8 cellular contexts compared by ENCODE assay signal in the genomic region with DNA sequence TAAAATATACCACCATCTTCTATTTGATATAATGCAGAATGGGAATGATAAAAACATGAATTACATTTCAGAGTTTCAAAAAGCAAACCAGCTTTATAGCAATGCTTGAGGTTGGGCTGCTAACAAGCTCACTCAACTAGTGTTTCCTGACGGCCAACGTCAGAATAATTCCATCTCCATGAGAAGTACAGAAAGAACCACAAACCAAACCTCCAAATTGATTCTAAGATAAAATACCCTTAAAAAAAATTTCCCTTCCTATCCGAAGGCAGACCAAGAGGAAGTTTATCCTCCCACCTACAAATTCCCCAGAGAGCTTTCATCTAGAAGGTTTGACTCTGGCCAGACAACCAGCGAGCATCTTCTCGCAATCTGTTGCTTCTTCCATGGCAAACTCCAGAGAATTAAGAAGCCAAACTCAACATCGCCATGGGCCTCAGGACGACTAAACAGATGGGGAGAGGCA. TPM values are rescaled to one million over a fixed set of nuclear protein-coding genes. Genes with fewer than 3 reads are reported as not detected.
DNase-seq lines count a peak whose midpoint lies in the region; ATAC-seq and TF ChIP-seq lines count a peak whose summit lies in the region.

Gene EDARADD, plus strand, starts transcription at position 271 of the 466 bp plus-strand sequence. Its CDS starts 159 bp downstream, at position 430.

- peak within 1 kb of the TSS; percentile 68 for H3K4me2 ChIP-seq in H9 (ENCODE audit: insufficient read depth, insufficient read length, low read length)

- H3T11ph ChIP-seq in H9 (ENCODE audit: low read length), result no peak within 1 kb of the TSS

- no peak within 1 kb of the TSS for H2AK5ac ChIP-seq in H9 (ENCODE audit: insufficient read length, low read length)

- no peaks in the 10 kb centered on the region for H3K79me2 ChIP-seq in H9 (ENCODE audit: insufficient read depth, low read length)

- H3K9me3 Mint-ChIP-seq in H9, result no peaks in the 10 kb centered on the region; a peak in 1 of 5 replicates

- H2BK120ac ChIP-seq in H9 (ENCODE audit: low read depth, low read length, poor library complexity, severe bottlenecking), result no peak within 1 kb of the TSS

- H3K23me2 ChIP-seq in H9 (ENCODE audit: insufficient read length, low read depth, low read length, poor library complexity, severe bottlenecking), result peaks cover 10% of the 10 kb centered on the region

- H3K4me3 Mint-ChIP-seq in H9, result peak within 1 kb of the TSS; percentile 77 to 88

- H3K27ac ChIP-seq in 22Rv1 (peak within 1 kb of the TSS; percentile 12; the same call in 1 of the 2 replicates), H9 (ENCODE audit: insufficient read length, low read depth, low read length) (no peak within 1 kb of the TSS), mesodermal cell (ENCODE audit: low read depth, low read length, severe bottlenecking) (no peak within 1 kb of the TSS)

- H3K4me1 ChIP-seq in H9 (ENCODE audit: insufficient read depth, low read length) (no peaks in the 10 kb centered on the region), mesodermal cell (ENCODE audit: control insufficient read depth, insufficient read depth, low read length, poor library complexity, severe bottlenecking) (no peaks in the 10 kb centered on the region)

- H3K14ac ChIP-seq in H9 (ENCODE audit: insufficient read depth, low read length), result peak within 1 kb of the TSS; percentile 91; the same call in 1 of the 2 replicates

- no CpG with 5 or more reads among the region's 7 CpGs for WGBS in H9 (ENCODE audit: extremely low coverage, insufficient read length, low lambda C conversion rate)
- 78 to 89% methylated on average over 5 to 6 of the region's 7 CpGs for WGBS in mesodermal cell (ENCODE audit: insufficient coverage in 2 of 2), 2 experiments

- no peaks in the 10 kb centered on the region for H3K79me1 ChIP-seq in H9 (ENCODE audit: insufficient read depth, low read depth, low read length, poor library complexity, severe bottlenecking)

- in situ Hi-C loops in astrocyte of the spinal cord (cut with HindIII; ENCODE audit: low sequenced_read_pairs), result no loop called here

- no peak within 1 kb of the TSS for H2BK15ac ChIP-seq in H9 (ENCODE audit: low read depth, low read length)

- H3K4me1 Mint-ChIP-seq in H9, result peaks cover 18 to 24% of the 10 kb centered on the region in 2 experiments

- no peak within 1 kb of the TSS for H4K91ac ChIP-seq in H9 (ENCODE audit: insufficient read length, low read depth, low read length)

- no peak for ATAC-seq in GM21423 (IDR thresholded peaks at IDR 0.05; ENCODE audit: unreplicated experiment)
- no peak for ATAC-seq in HG03025 (IDR thresholded peaks at IDR 0.05; ENCODE audit: low FRiP score, unreplicated experiment)
- ATAC-seq in GM21529 (IDR thresholded peaks at IDR 0.05; ENCODE audit: unreplicated experiment), result no peak

- H3K27me3 Mint-ChIP-seq in H9 (ENCODE audit: low read depth), result peaks cover 51% of the 10 kb centered on the region

- H3K27me3 ChIP-seq in H9 (ENCODE audit: insufficient read depth, low read length), result no peaks in the 10 kb centered on the region; the same call in 1 of the 2 replicates

- peak within 1 kb of the TSS; percentile 35 for H3K9ac ChIP-seq in H9 (ENCODE audit: extremely low read depth, insufficient read length, low read length)

- H3K4me3 ChIP-seq in astrocyte of the spinal cord (ENCODE audit: low read depth, low read length) (peak within 1 kb of the TSS; percentile 47), mesodermal cell (ENCODE audit: extremely low read depth, insufficient read depth, low read length, poor library complexity, severe bottlenecking) (peak within 1 kb of the TSS; percentile 69)

- H2BK5ac ChIP-seq in H9 (ENCODE audit: insufficient read length, low read length), result no peak within 1 kb of the TSS

- H3K9me3 ChIP-seq in H9 (ENCODE audit: control insufficient read depth, low read depth, low read length) (no peaks in the 10 kb centered on the region), mesodermal cell (ENCODE audit: control insufficient read depth, low read length) (no peaks in the 10 kb centered on the region)

- no peak for TF ChIP-seq CTCF in 22Rv1 (IDR thresholded peaks at IDR 0.05)
- TF ChIP-seq CTCF in H9 (conservative IDR thresholded peaks at IDR 0.05), result no peak
- no peak for TF ChIP-seq CTCF in astrocyte of the spinal cord (IDR thresholded peaks at IDR 0.05; ENCODE audit: low read depth, low read length)

- no peaks in the 10 kb centered on the region for H3K36me3 ChIP-seq in mesodermal cell (ENCODE audit: control insufficient read depth, insufficient read depth, low read length)

- no peak within 1 kb of the TSS for H2BK20ac ChIP-seq in H9 (ENCODE audit: low read depth, low read length, poor library complexity, severe bottlenecking)

- no peak within 1 kb of the TSS for H3K4ac ChIP-seq in H9 (ENCODE audit: low read depth, low read length)

- H2AFZ ChIP-seq in H9 (ENCODE audit: low read length), result peak within 1 kb of the TSS; percentile 84

- no peaks in the 10 kb centered on the region for H4K20me1 ChIP-seq in H9 (ENCODE audit: control insufficient read depth, insufficient read depth, insufficient read length)

- H2BK12ac ChIP-seq in H9 (ENCODE audit: insufficient read length, low read depth, low read length), result no peak within 1 kb of the TSS

- no peak within 1 kb of the TSS for H3K27ac Mint-ChIP-seq in H9

- no peak within 1 kb of the TSS for H3K18ac ChIP-seq in H9 (ENCODE audit: insufficient read length, low read depth, low read length)

- DNase-seq in H9 (no peak), astrocyte of the spinal cord (ENCODE audit: low read depth, low spot score) (peak; percentile 15), HT-29 (ENCODE audit: low spot score) (no peak)

- H4K8ac ChIP-seq in H9 (replicated peaks; ENCODE audit: insufficient read length, low read depth, low read length), result no peak within 1 kb of the TSS

- H3K23ac ChIP-seq in H9 (ENCODE audit: insufficient read length, low read depth, low read length), result no peak within 1 kb of the TSS

- H3K36me3 Mint-ChIP-seq in H9 (ENCODE audit: insufficient read depth in 1 of 3, low read depth in 3 of 3), result peaks cover 0 to 2% (median 0%) of the 10 kb centered on the region in 3 experiments; a peak in 1 of 7 replicates

- H3K56ac ChIP-seq in H9 (ENCODE audit: insufficient read length, low read depth, low read length), result no peak within 1 kb of the TSS

- no peak within 1 kb of the TSS for H4K5ac ChIP-seq in H9 (ENCODE audit: insufficient read length, low read depth, low read length)

RNA-seq across cellular contexts. Expression of gene EDARADD, which starts in this region (rescaled TPM):
- total RNA-seq in H9 (2021), result 3.8 and 4.5 TPM in 2 replicates
- 2.7 TPM for polyA plus RNA-seq in mesodermal cell (2013, experiment 1 of 2)
- polyA plus RNA-seq in mesodermal cell (2013, experiment 2 of 2), result 2.4 TPM
- total RNA-seq in HT-29 (2014; rRNA removed; shearing (Covaris generic)), result not detected in 2 replicates
